In the genomic region with DNA sequence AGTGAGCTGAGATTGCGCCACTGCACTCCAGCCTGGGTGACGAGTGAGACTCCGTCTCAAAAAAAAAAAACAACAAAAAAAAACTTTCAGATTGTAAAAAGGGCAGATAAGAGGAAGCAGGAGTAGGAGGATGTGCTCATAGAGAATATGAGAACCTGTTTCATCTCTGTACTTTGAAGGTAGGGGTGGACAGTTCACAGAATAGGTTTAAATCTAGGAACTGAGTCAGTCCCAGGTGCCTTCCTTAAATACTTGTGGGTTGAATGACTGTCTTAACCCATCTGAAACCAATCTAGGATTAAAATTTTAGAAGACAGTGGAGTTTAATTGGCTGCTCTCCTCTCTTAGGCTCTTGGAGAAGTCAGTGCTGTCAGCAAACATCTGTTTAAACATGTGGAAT, we compare ENCODE assay signal across 10 cellular contexts. TPM values are rescaled to one million over a fixed set of nuclear protein-coding genes. Genes with fewer than 3 reads are reported as not detected.
DNase-seq lines count a peak whose midpoint lies in the region; ATAC-seq and TF ChIP-seq lines count a peak whose summit lies in the region.
"Had no signal": no experiment of that assay in that cellular context is flagged by ENCODE, and none has a peak within 500 bp of the region (broad histone marks: within the 10 kb centered on the region; RNA-seq: fewer than 3 reads in every experiment).

No MANE protein-coding gene starts in this region.

- H3K9me3 ChIP-seq in testis (no peaks in the 10 kb centered on the region), left ventricle myocardium inferior (replicated peaks) (peaks cover 30% of the 10 kb centered on the region)
- H3K9me3 ChIP-seq: SJSA1 had no signal

- no peaks in the 10 kb centered on the region for H3K27me3 Mint-ChIP-seq in activated naive CD4-positive, alpha-beta T cell treated with anti-CD3 and anti-CD28 coated beads, Interleukin-2, amount 50 U/mL, for 24 hours

- H3K27ac ChIP-seq in testis, result no peak overlapping the region
- no peak overlapping the region for H3K27ac ChIP-seq in left ventricle myocardium inferior (replicated peaks)
- H3K27ac ChIP-seq: BLaER1, SJSA1 had no signal

- H3K27ac Mint-ChIP-seq in activated naive CD4-positive, alpha-beta T cell treated with anti-CD3 and anti-CD28 coated beads, Interleukin-2, amount 50 U/mL, for 24 hours, result peak overlapping the region; percentile 76

- H3K4me3 ChIP-seq in testis (no peak overlapping the region), left ventricle myocardium inferior (no peak overlapping the region)
- H3K4me3 ChIP-seq: BLaER1, SJSA1 had no signal

- H3K4me1 ChIP-seq in testis, result no peaks in the 10 kb centered on the region
- peaks cover 23% of the 10 kb centered on the region for H3K4me1 ChIP-seq in left ventricle myocardium inferior
- H3K4me1 ChIP-seq: SJSA1 had no signal

- H3K36me3 Mint-ChIP-seq in activated naive CD4-positive, alpha-beta T cell treated with anti-CD3 and anti-CD28 coated beads, Interleukin-2, amount 50 U/mL, for 24 hours, result peaks cover 23% of the 10 kb centered on the region

- 76 to 84% methylated on average over 3 of the region's 3 CpGs for WGBS in testis, 2 donors

- H3K4me3 Mint-ChIP-seq in activated naive CD4-positive, alpha-beta T cell treated with anti-CD3 and anti-CD28 coated beads, Interleukin-2, amount 50 U/mL, for 24 hours, result peak overlapping the region; percentile 47

- peaks cover 14% of the 10 kb centered on the region for H3K9me3 Mint-ChIP-seq in activated naive CD4-positive, alpha-beta T cell treated with anti-CD3 and anti-CD28 coated beads, Interleukin-2, amount 50 U/mL, for 24 hours

- no peaks in the 10 kb centered on the region for H3K36me3 ChIP-seq in testis (ENCODE audit: low read depth, missing control alignments)
- peaks cover 18% of the 10 kb centered on the region for H3K36me3 ChIP-seq in left ventricle myocardium inferior

- DNase-seq in activated naive CD4-positive, alpha-beta T cell (lab: John Stamatoyannopoulos, UW), result no peak
- DNase-seq in NOMO-1 treated with DMSO at 0.1 percent for 48 hours (lab: John Stamatoyannopoulos, UW; ENCODE audit: unreplicated experiment) (peak; percentile 78), DMS153 (lab: John Stamatoyannopoulos, UW) (no peak), testis (no peak), left ventricle myocardium inferior (no peak)
- DNase-seq in stimulated activated naive CD8-positive, alpha-beta T cell treated with anti-CD3 and anti-CD28 coated beads, Interleukin-15, Interleukin-2, amounts not matched to agents 100 U/mL and 50 U/mL, for 24 hours, result no peak

- TF ChIP-seq CTCF in testis (IDR thresholded peaks at IDR 0.05), result no peak
- TF ChIP-seq CTCF in left ventricle myocardium inferior (IDR thresholded peaks at IDR 0.05; ENCODE audit: borderline replicate concordance), result no peak

- no peak for TF ChIP-seq POLR2A in testis (IDR thresholded peaks at IDR 0.05)

- peaks cover 70% of the 10 kb centered on the region for H3K4me1 Mint-ChIP-seq in activated naive CD4-positive, alpha-beta T cell treated with anti-CD3 and anti-CD28 coated beads, Interleukin-2, amount 50 U/mL, for 24 hours

- intact Hi-C loops in testis (cut with DNase I; ENCODE audit: low total_unique reads), result no loop called here
- intact Hi-C loops in left ventricle myocardium inferior (cut with micrococcal nuclease), result no loop called here

- no peaks in the 10 kb centered on the region for H3K27me3 ChIP-seq in testis
- no peaks in the 10 kb centered on the region for H3K27me3 ChIP-seq in left ventricle myocardium inferior (ENCODE audit: low read depth)
- H3K27me3 ChIP-seq: BLaER1, SJSA1 had no signal

- peak; percentile 92 for ATAC-seq in HG02798 (IDR thresholded peaks at IDR 0.05; ENCODE audit: poor library complexity, unreplicated experiment)
- peak; percentile 95 for ATAC-seq in stimulated activated naive CD8-positive, alpha-beta T cell treated with anti-CD3 and anti-CD28 coated beads, Interleukin-15, Interleukin-2, amounts not matched to agents 100 U/mL and 50 U/mL, for 24 hours

RNA-seq across cellular contexts. Expression of a gene that starts 12.4 kb away (rescaled TPM):
- total RNA-seq in testis (10 to 100 TPM; 41.0 to 56.7 TPM), left ventricle myocardium inferior (21.1 TPM)
- 23.3 TPM for polyA plus RNA-seq in testis (ENCODE audit: insufficient read depth, low read depth, low replicate concordance)

RNA-seq across cellular contexts. Expression of a gene that starts 12.6 kb away (rescaled TPM):
- total RNA-seq in testis (10 to 100 TPM; 45.0 to 61.3 TPM), left ventricle myocardium inferior (28.8 TPM)
- polyA plus RNA-seq in testis (ENCODE audit: insufficient read depth, low read depth, low replicate concordance), result 51.3 TPM
